In the genomic region with DNA sequence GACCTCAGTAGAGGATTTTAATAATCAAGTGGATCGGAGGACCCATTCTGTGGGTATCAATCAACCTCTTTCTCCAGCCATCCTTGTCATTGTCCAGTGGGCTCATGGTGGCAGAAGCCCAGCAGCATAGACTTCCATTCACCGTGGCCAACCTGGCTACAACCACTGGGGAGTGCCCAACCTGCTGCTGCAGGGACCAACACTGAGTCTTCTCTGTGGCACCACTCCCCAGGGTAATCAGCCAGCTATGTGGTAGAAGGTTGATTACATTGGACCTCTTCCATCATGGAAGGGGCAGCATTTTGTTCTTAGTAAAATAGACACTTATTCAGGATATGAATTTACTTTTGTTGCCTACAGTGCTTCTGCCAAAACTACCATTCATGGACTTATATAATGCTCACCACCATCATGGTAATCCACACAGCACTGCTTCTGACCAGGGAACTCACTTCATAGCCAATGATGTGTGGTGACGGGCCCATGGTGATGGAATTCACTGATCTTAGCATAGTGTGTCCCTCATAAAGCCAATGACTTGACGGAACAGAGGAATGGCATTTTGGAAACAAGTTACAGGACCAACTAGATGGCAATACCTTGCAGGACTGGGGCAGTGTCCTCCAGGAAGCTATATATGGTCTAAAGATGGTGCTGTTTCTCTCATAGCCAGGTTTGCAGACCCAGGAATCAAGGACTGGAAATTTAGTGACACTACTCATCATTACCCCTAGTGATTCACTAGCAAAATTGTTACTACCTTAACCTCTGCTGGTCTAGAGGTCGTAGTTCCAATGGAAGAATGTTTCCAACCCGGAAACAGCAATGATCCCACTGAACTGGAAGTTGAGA, we compare ENCODE assay signal across 29 cellular contexts. TPM values are rescaled to one million over a fixed set of nuclear protein-coding genes. Genes with fewer than 3 reads are reported as not detected.
DNase-seq lines count a peak whose midpoint lies in the region; ATAC-seq and TF ChIP-seq lines count a peak whose summit lies in the region.
"Had no signal": no experiment of that assay in that cellular context is flagged by ENCODE, and none has a peak within 500 bp of the region (broad histone marks: within the 10 kb centered on the region; RNA-seq: fewer than 3 reads in every experiment).

No MANE protein-coding gene starts in this region.

- H4K20me1 ChIP-seq in mammary epithelial cell (ENCODE audit: insufficient read depth, low read length): no peaks in the 10 kb centered on the region

- POLR2A ChIA-PET in WTC11 (lab: Charles Lee): no interaction called here

- H3K9ac ChIP-seq in mammary epithelial cell (ENCODE audit: insufficient read depth, low read length): no peak overlapping the region

- no peak overlapping the region for H3K4me3 Mint-ChIP-seq in WTC11
- no peak overlapping the region for H3K4me3 Mint-ChIP-seq in activated T-cell treated with anti-CD3 and anti-CD28 coated beads, Interleukin-2, amount 50 U/mL, for 72 hours
- H3K4me3 Mint-ChIP-seq: activated CD8-positive, alpha-beta memory T cell treated with anti-CD3 and anti-CD28 coated beads, Interleukin-2, amount 10 ng/mL, durations not matched to agents 7 days and 5 days; central memory CD8-positive, alpha-beta T cell; dendritic cell treated with granulocyte-macrophage colony-stimulating factor and Interleukin-4, amounts not matched to agents 40 ng/mL and 50 ng/mL, for 4 days; endodermal cell had no signal

- no TSS peak for BruUV-seq in mammary epithelial cell (replicated peaks; lab: Mats Ljungman, UMichigan)

- H3K27me3 ChIP-seq in mammary epithelial cell (ENCODE audit: insufficient read depth, low read length) (no peaks in the 10 kb centered on the region), breast epithelium (no peaks in the 10 kb centered on the region), esophagus squamous epithelium (peaks cover 0 to 9% (median 0%) of the 10 kb centered on the region in 4 donors)
- H3K27me3 ChIP-seq: suprapubic skin, upper lobe of right lung had no signal

- CTCF ChIA-PET in mammary epithelial cell (lab: Charles Lee; ENCODE audit: low non-redundant PET): no interaction called here
- CTCF ChIA-PET in WTC11 (lab: Charles Lee): interaction anchor here (0.7 to 1.6 kb wide), 4 partner anchors 13 to 272 kb away, joined by 3 to 5 read pairs (median 4); no protein-coding TSS in a partner anchor

- TF ChIP-seq POLR2A in breast epithelium (IDR thresholded peaks at IDR 0.05) (no peak), esophagus squamous epithelium (IDR thresholded peaks at IDR 0.05) (no peak)

- TF ChIP-seq CTCF in mammary epithelial cell (conservative IDR thresholded peaks at IDR 0.05 in 1 of 2, IDR thresholded peaks at IDR 0.05 in 1 of 2; ENCODE audit: extremely low read depth in 1 of 2, insufficient read depth in 1 of 2, low read depth in 1 of 2, low read length in 2 of 2): no peak
- TF ChIP-seq CTCF in breast epithelium (IDR thresholded peaks at IDR 0.05): no peak
- no peak for TF ChIP-seq CTCF in WTC11 (IDR thresholded peaks at IDR 0.05)
- TF ChIP-seq CTCF in esophagus squamous epithelium (IDR thresholded peaks at IDR 0.05): no peak

- H3K4me1 Mint-ChIP-seq in WTC11: peaks cover 12% of the 10 kb centered on the region
- no peaks in the 10 kb centered on the region for H3K4me1 Mint-ChIP-seq in activated T-cell treated with anti-CD3 and anti-CD28 coated beads, Interleukin-2, amount 50 U/mL, for 72 hours (ENCODE audit: low read depth)
- H3K4me1 Mint-ChIP-seq: activated CD8-positive, alpha-beta memory T cell treated with anti-CD3 and anti-CD28 coated beads, Interleukin-2, amount 10 ng/mL, durations not matched to agents 7 days and 5 days; central memory CD8-positive, alpha-beta T cell had no signal

- intact Hi-C loops in mammary epithelial cell (cut with micrococcal nuclease): no loop called here
- intact Hi-C loops in breast epithelium (cut with DNase I; ENCODE audit: low total_unique reads): no loop called here
- intact Hi-C loops in left colon (cut with DNase I, micrococcal nuclease): no loop called here
- intact Hi-C loops in esophagus squamous epithelium (cut with DNase I): no loop called here

- WGBS in mammary epithelial cell (ENCODE audit: low coverage, missing lambda C conversion rate): 100% methylated on average over 6 of the region's 6 CpGs
- WGBS in esophagus squamous epithelium, 2 donors: 75 to 84% methylated on average over 3 to 6 of the region's 6 CpGs

- peaks cover 16% of the 10 kb centered on the region for H3K9me3 Mint-ChIP-seq in WTC11
- H3K9me3 Mint-ChIP-seq in activated T-cell treated with anti-CD3 and anti-CD28 coated beads, Interleukin-2, amount 50 U/mL, for 72 hours: peaks cover 0 to 2% of the 10 kb centered on the region in 2 donors
- H3K9me3 Mint-ChIP-seq: central memory CD8-positive, alpha-beta T cell; dendritic cell treated with granulocyte-macrophage colony-stimulating factor and Interleukin-4, amounts not matched to agents 40 ng/mL and 50 ng/mL, for 4 days; endodermal cell had no signal

- H3K4me1 ChIP-seq in mammary epithelial cell (ENCODE audit: insufficient read depth, low read length) (no peaks in the 10 kb centered on the region), breast epithelium (no peaks in the 10 kb centered on the region), esophagus squamous epithelium (no peaks in the 10 kb centered on the region)
- H3K4me1 ChIP-seq: heart right ventricle, lower lobe of right lung, suprapubic skin, upper lobe of right lung had no signal

- no peak overlapping the region for H3K4me2 ChIP-seq in mammary epithelial cell (ENCODE audit: insufficient read depth, low read depth, low read length)
- H3K4me2 ChIP-seq: smooth muscle cell had no signal

- H3K27ac ChIP-seq in mammary epithelial cell (ENCODE audit: insufficient read depth, low read depth, low read length): no peak overlapping the region
- no peak overlapping the region for H3K27ac ChIP-seq in breast epithelium
- H3K27ac ChIP-seq in esophagus squamous epithelium: peak overlapping the region in 1 of 4 donors; percentile 36
- H3K27ac ChIP-seq: heart right ventricle, lower lobe of right lung, RWPE1, suprapubic skin, upper lobe of right lung had no signal

- dilution Hi-C loops in mammary epithelial cell (cut with HindIII; ENCODE audit: low sequenced_read_pairs): no loop called here

- ATAC-seq in WTC11 (peak; percentile 10), left colon (peak; percentile 45), GM21619 (IDR thresholded peaks at IDR 0.05; ENCODE audit: unreplicated experiment) (no peak)
- ATAC-seq in activated T-cell treated with anti-CD3 and anti-CD28 coated beads, Interleukin-2, amount 50 U/mL, for 72 hours (replicated peaks in 1 of 2): no peak
- ATAC-seq: activated CD4-positive, CD25-positive, alpha-beta regulatory T cell treated with anti-CD3 and anti-CD28 coated beads, Interleukin-2, amount 50 U/mL, for 24 hours; activated CD8-positive, alpha-beta memory T cell treated with anti-CD3 and anti-CD28 coated beads, Interleukin-2, amount 10 ng/mL, durations not matched to agents 7 days and 5 days; GM12878; heart right ventricle; HepG2; lower lobe of right lung; right cardiac atrium; upper lobe of right lung had no signal

- H3K27me3 Mint-ChIP-seq in WTC11 (ENCODE audit: low read depth): no peaks in the 10 kb centered on the region
- peaks cover 26% of the 10 kb centered on the region for H3K27me3 Mint-ChIP-seq in activated T-cell treated with anti-CD3 and anti-CD28 coated beads, Interleukin-2, amount 50 U/mL, for 72 hours (ENCODE audit: low read depth)

- peak overlapping the region; percentile 4; the same call in 1 of the 2 replicates for H3K27ac Mint-ChIP-seq in WTC11
- no peak overlapping the region for H3K27ac Mint-ChIP-seq in activated T-cell treated with anti-CD3 and anti-CD28 coated beads, Interleukin-2, amount 50 U/mL, for 72 hours
- H3K27ac Mint-ChIP-seq: activated CD8-positive, alpha-beta memory T cell treated with anti-CD3 and anti-CD28 coated beads, Interleukin-2, amount 10 ng/mL, durations not matched to agents 7 days and 5 days; dendritic cell treated with granulocyte-macrophage colony-stimulating factor and Interleukin-4, amounts not matched to agents 40 ng/mL and 50 ng/mL, for 4 days; endodermal cell had no signal

- in situ Hi-C loops in mammary epithelial cell (cut with MboI; ENCODE audit: low sequenced_read_pairs in 2 of 2): no loop called here

- H3K36me3 ChIP-seq in mammary epithelial cell (ENCODE audit: insufficient read depth, low read length) (peaks cover 3% of the 10 kb centered on the region), breast epithelium (no peaks in the 10 kb centered on the region), esophagus squamous epithelium (no peaks in the 10 kb centered on the region)
- H3K36me3 ChIP-seq: heart right ventricle, lower lobe of right lung, suprapubic skin, upper lobe of right lung had no signal

- H3K36me3 Mint-ChIP-seq in WTC11: peaks cover 25% of the 10 kb centered on the region
- no peaks in the 10 kb centered on the region for H3K36me3 Mint-ChIP-seq in activated T-cell treated with anti-CD3 and anti-CD28 coated beads, Interleukin-2, amount 50 U/mL, for 72 hours (ENCODE audit: insufficient read depth in 2 of 2)
- H3K36me3 Mint-ChIP-seq: activated CD8-positive, alpha-beta memory T cell treated with anti-CD3 and anti-CD28 coated beads, Interleukin-2, amount 10 ng/mL, durations not matched to agents 7 days and 5 days had no signal

- peaks cover 6% of the 10 kb centered on the region for H3K79me2 ChIP-seq in mammary epithelial cell (ENCODE audit: insufficient read depth, low read length)

- H3K4me3 ChIP-seq in mammary epithelial cell (replicated peaks in 1 of 3; ENCODE audit: insufficient read depth in 1 of 3, low read depth in 2 of 3, low read length in 3 of 3) (no peak overlapping the region), breast epithelium (no peak overlapping the region), esophagus squamous epithelium (no peak overlapping the region)
- H3K4me3 ChIP-seq: GM12878, heart right ventricle, lower lobe of right lung, smooth muscle cell, suprapubic skin, upper lobe of right lung had no signal

- no peaks in the 10 kb centered on the region for H3K9me3 ChIP-seq in mammary epithelial cell (replicated peaks; ENCODE audit: insufficient read depth, low read length)
- H3K9me3 ChIP-seq in breast epithelium: no peaks in the 10 kb centered on the region
- H3K9me3 ChIP-seq in esophagus squamous epithelium: no peaks in the 10 kb centered on the region
- H3K9me3 ChIP-seq: heart right ventricle, lower lobe of right lung, suprapubic skin, upper lobe of right lung had no signal

- no peak overlapping the region for H2AFZ ChIP-seq in mammary epithelial cell (ENCODE audit: low read depth, low read length)

- DNase-seq in mammary epithelial cell: peak; percentile 27
- DNase-seq in breast epithelium (ENCODE audit: low spot score in 2 of 2): no peak
- DNase-seq in WTC11 (ENCODE audit: low spot score): no peak
- no peak for DNase-seq in left colon
- no peak for DNase-seq in activated T-cell treated with anti-CD3 and anti-CD28 coated beads, Interleukin-2, amount 50 U/mL, for 72 hours
- DNase-seq in esophagus squamous epithelium (lab: John Stamatoyannopoulos, UW): no peak
- DNase-seq in COLO668 (lab: John Stamatoyannopoulos, UW; ENCODE audit: unreplicated experiment): no peak
- DNase-seq: activated CD4-positive, alpha-beta T cell treated with anti-CD3 and anti-CD28 coated beads, Interleukin-2, amount 50 U/mL, for 4 hours; activated CD8-positive, alpha-beta memory T cell treated with anti-CD3 and anti-CD28 coated beads, Interleukin-2, amount 10 ng/mL, durations not matched to agents 7 days and 5 days; activated T-cell treated with anti-CD3 and anti-CD28 coated beads, Interleukin-2, amount 50 U/mL, for 48 hours; foreskin melanocyte; heart right ventricle; lower lobe of right lung; NCI-H1436 treated with DMSO at 0.1 percent for 48 hours; NCI-H82; right cardiac atrium; stimulated activated naive CD4-positive, alpha-beta T cell; T-helper 1 cell; upper lobe of right lung had no signal

RNA-seq across cellular contexts. Expression of gene CD24, which starts 7.6 kb away (rescaled TPM):
- 100 to 1,000 TPM; 299 to 397 TPM for total RNA-seq in mammary epithelial cell
- 314 TPM for polyA plus RNA-seq in mammary epithelial cell
- polyA minus RNA-seq in mammary epithelial cell: 258 TPM
- total RNA-seq in breast epithelium: 100 to 1,000 TPM in 2 of 3 donors, 10 to 100 TPM in 1; 16.8 to 470 (median 201) TPM
- 937 to 1,030 TPM (median 998 TPM) in 3 replicates for total RNA-seq in WTC11 (2021)
- total RNA-seq in left colon: 1,000 to 10,000 TPM; 1,898 to 2,100 TPM
- total RNA-seq in activated T-cell treated with anti-CD3 and anti-CD28 coated beads, Interleukin-2, amount 50 U/mL, for 72 hours: 1 to 10 TPM in 1 of 2 donors, under 1 TPM in 1; 0.34 to 1.3 TPM
- 1,000 to 10,000 TPM in 3 of 4 donors, 100 to 1,000 TPM in 1; 711 to 1,654 (median 1,435) TPM for total RNA-seq in esophagus squamous epithelium

Comparison
In these comparisons a context has a peak if more than half of its experiments do, and no peak if none do; other contexts are left out.
1. ATAC-seq: peak in WTC11 (single experiment) and left colon (single experiment); none in activated T-cell treated with anti-CD3 and anti-CD28 coated beads, Interleukin-2, amount 50 U/mL, for 72 hours (0 of 2) and GM21619 (single experiment).
2. RNA of gene CD24, which starts 7.6 kb away (total RNA-seq): 1,898 to 2,100 TPM in left colon, 711 to 1,654 TPM in esophagus squamous epithelium, 937 to 1,030 TPM in WTC11, 299 to 397 TPM in mammary epithelial cell and 16.8 to 470 TPM in breast epithelium; 0.34 to 1.3 TPM in activated T-cell treated with anti-CD3 and anti-CD28 coated beads, Interleukin-2, amount 50 U/mL, for 72 hours; every median in the first group is over 4 times any median in the second.